Comparison of ENCODE assay signal across 8 cellular contexts in genomic region chr2:199457147-199458016, GRCh38. TPM values are rescaled to one million over a fixed set of nuclear protein-coding genes. Genes with fewer than 3 reads are reported as not detected.
DNase-seq lines count a peak whose midpoint lies in the region; ATAC-seq, FAIRE-seq and TF ChIP-seq lines count a peak whose summit lies in the region.

TSS of gene SATB2 (minus strand) at chr2:199457939. CDS start at chr2:199456037, 1,902 bp downstream.

- DNase-seq in AG09309 (ENCODE audit: low read depth) (no peak), NCI-H748 treated with DMSO at 0.1 percent for 48 hours (lab: John Stamatoyannopoulos, UW) (peak; percentile 47), astrocyte of the spinal cord (ENCODE audit: low read depth, low spot score) (peak; percentile 67), kidney (peak; percentile 80), pons (ENCODE audit: low spot score) (no peak)
- peak; percentile 38 to 56 for DNase-seq in stimulated activated naive CD8-positive, alpha-beta T cell treated with anti-CD3 and anti-CD28 coated beads, Interleukin-15, amount 100 ng/mL, for 72 hours

- no peak for TF ChIP-seq CTCF in AG09309 (IDR thresholded peaks at IDR 0.05; ENCODE audit: control insufficient read depth, insufficient read depth, low read depth, low read length, missing control alignments)
- TF ChIP-seq CTCF in astrocyte of the spinal cord (IDR thresholded peaks at IDR 0.05; ENCODE audit: low read depth, low read length), result no peak
- no peak for TF ChIP-seq CTCF in kidney (IDR thresholded peaks at IDR 0.05; ENCODE audit: borderline replicate concordance, extremely low read depth, insufficient read depth)

- H3K4me3 ChIP-seq in AG09309 (ENCODE audit: control insufficient read depth, low read depth, low read length) (peak within 1 kb of the TSS; percentile 91), GM08714 (ENCODE audit: low read length) (peak within 1 kb of the TSS; percentile 83), astrocyte of the spinal cord (ENCODE audit: low read depth, low read length) (peak within 1 kb of the TSS; percentile 70), kidney (ENCODE audit: low read length in 2 of 2) (peak within 1 kb of the TSS; percentile 93 to 97)

- in situ Hi-C loops in astrocyte of the spinal cord (cut with HindIII; ENCODE audit: low sequenced_read_pairs), result no loop called here

- no peak within 1 kb of the TSS for H3K27ac Mint-ChIP-seq in stimulated activated naive CD8-positive, alpha-beta T cell treated with anti-CD3 and anti-CD28 coated beads, Interleukin-15, amount 100 ng/mL, for 72 hours

- H3K9me3 ChIP-seq in kidney (ENCODE audit: control insufficient read depth in 1 of 2, low read length in 2 of 2), result no peaks in the 10 kb centered on the region

- H3K4me1 Mint-ChIP-seq in stimulated activated naive CD8-positive, alpha-beta T cell treated with anti-CD3 and anti-CD28 coated beads, Interleukin-15, amount 100 ng/mL, for 72 hours, result peaks cover 26% of the 10 kb centered on the region

- H3K4me3 Mint-ChIP-seq in stimulated activated naive CD8-positive, alpha-beta T cell treated with anti-CD3 and anti-CD28 coated beads, Interleukin-15, amount 100 ng/mL, for 72 hours, result peak within 1 kb of the TSS; percentile 91 to 94

- H3K27me3 Mint-ChIP-seq in stimulated activated naive CD8-positive, alpha-beta T cell treated with anti-CD3 and anti-CD28 coated beads, Interleukin-15, amount 100 ng/mL, for 72 hours, result peaks cover 67% of the 10 kb centered on the region

- no peaks in the 10 kb centered on the region for H3K36me3 ChIP-seq in kidney (ENCODE audit: control insufficient read depth in 1 of 2, insufficient read depth in 2 of 2, low read length in 2 of 2)

- peak; percentile 71 for ATAC-seq in stimulated activated naive CD8-positive, alpha-beta T cell treated with anti-CD3 and anti-CD28 coated beads, Interleukin-15, amount 100 ng/mL, for 72 hours
- ATAC-seq in GM21786 (IDR thresholded peaks at IDR 0.05; ENCODE audit: unreplicated experiment), result no peak

- H3K27ac ChIP-seq in kidney (ENCODE audit: low read depth in 2 of 2, low read length in 2 of 2), result peak within 1 kb of the TSS; percentile 15 to 63

- FAIRE-seq in kidney (lab: Jason Lieb, UNC), result no peak

- H3K9ac ChIP-seq in kidney (ENCODE audit: low read length in 2 of 2), result peak within 1 kb of the TSS in 1 of 2 donors; percentile 81

- intact Hi-C loops in kidney (cut with DNase I), result no loop called here

- peaks cover 8 to 12% of the 10 kb centered on the region in 2 donors for H3K4me1 ChIP-seq in kidney (ENCODE audit: control insufficient read depth in 1 of 2, insufficient read depth in 1 of 2, low read depth in 1 of 2, low read length in 2 of 2)

- H3K9me3 Mint-ChIP-seq in stimulated activated naive CD8-positive, alpha-beta T cell treated with anti-CD3 and anti-CD28 coated beads, Interleukin-15, amount 100 ng/mL, for 72 hours, result no peaks in the 10 kb centered on the region

RNA-seq across cellular contexts. Expression of gene SATB2, which starts in this region (rescaled TPM):
- 17.5 TPM for total RNA-seq in kidney
- 1.3 TPM for polyA plus RNA-seq in kidney (ENCODE audit: insufficient read depth, low read depth, low replicate concordance)

Comparison
In these comparisons a context has a peak if more than half of its experiments do, and no peak if none do; other contexts are left out.
1. DNase-seq: peak in NCI-H748 treated with DMSO at 0.1 percent for 48 hours (single experiment), astrocyte of the spinal cord (single experiment), kidney (single experiment) and stimulated activated naive CD8-positive, alpha-beta T cell treated with anti-CD3 and anti-CD28 coated beads, Interleukin-15, amount 100 ng/mL, for 72 hours (2 of 2); none in AG09309 (single experiment) and pons (single experiment).
2. Peak in every context shown above with its lines, with median percentiles within 50 percentile points of each other: H3K4me3 ChIP-seq.